In genomic region chr4:139603576-139604387, GRCh38 we compare ENCODE assay signal across 8 cellular contexts. TPM values are rescaled to one million over a fixed set of nuclear protein-coding genes. Genes with fewer than 3 reads are reported as not detected.
DNase-seq lines count a peak whose midpoint lies in the region; ATAC-seq and TF ChIP-seq lines count a peak whose summit lies in the region.

No MANE protein-coding gene starts in this region.

- H3K9me3 Mint-ChIP-seq in activated T-helper 17 cell treated with anti-CD3 and anti-CD28 coated beads, Interleukin-2, amount 50 U/mL, for 72 hours = peaks cover 13% of the 10 kb centered on the region

- no peaks in the 10 kb centered on the region for H3K36me3 Mint-ChIP-seq in activated T-helper 17 cell treated with anti-CD3 and anti-CD28 coated beads, Interleukin-2, amount 50 U/mL, for 72 hours (ENCODE audit: low read depth)

- intact Hi-C loops in heart right ventricle (cut with DNase I) = loop anchor here in 7 of 10 donors (1.0 to 5.0 kb wide), 5 partner anchors 30 to 49 kb away; no protein-coding TSS in a partner anchor

- no peak overlapping the region for H3K27ac Mint-ChIP-seq in activated T-helper 17 cell treated with anti-CD3 and anti-CD28 coated beads, Interleukin-2, amount 50 U/mL, for 72 hours

- H3K27me3 Mint-ChIP-seq in activated T-helper 17 cell treated with anti-CD3 and anti-CD28 coated beads, Interleukin-2, amount 50 U/mL, for 72 hours = peaks cover 15% of the 10 kb centered on the region

- 31 to 40% methylated on average over 2 of the region's 2 CpGs for WGBS in heart right ventricle, 2 donors

- TF ChIP-seq CTCF in heart right ventricle (IDR thresholded peaks at IDR 0.05) = peak; percentile 48 to 84 (median 72)
- peak; percentile 69 for TF ChIP-seq CTCF in retinal pigment epithelial cell (conservative IDR thresholded peaks at IDR 0.05; ENCODE audit: low read depth, low read length)

- ATAC-seq in GM21786 (IDR thresholded peaks at IDR 0.05; ENCODE audit: unreplicated experiment) (peak; percentile 58), heart right ventricle (peak in 6 of 8 donors; percentile 48 to 70 (median 60)), GM18868 (IDR thresholded peaks at IDR 0.05; ENCODE audit: unreplicated experiment) (no peak)
- ATAC-seq in activated T-helper 17 cell treated with anti-CD3 and anti-CD28 coated beads, Interleukin-2, amount 50 U/mL, for 72 hours (replicated peaks) = peak; percentile 54

- no peaks in the 10 kb centered on the region for H3K9me3 ChIP-seq in heart right ventricle

- H3K4me3 ChIP-seq in heart right ventricle (no peak overlapping the region), retinal pigment epithelial cell (ENCODE audit: low read length) (no peak overlapping the region)

- peaks cover 13% of the 10 kb centered on the region for H3K4me1 Mint-ChIP-seq in activated T-helper 17 cell treated with anti-CD3 and anti-CD28 coated beads, Interleukin-2, amount 50 U/mL, for 72 hours

- peak; percentile 49 for DNase-seq in D341Med (ENCODE audit: low spot score)
- peak; percentile 48 for DNase-seq in NCI-H2196 treated with DMSO at 0.1 percent for 48 hours (lab: John Stamatoyannopoulos, UW; ENCODE audit: unreplicated experiment)
- peak in 1 of 2 donors; percentile 56 for DNase-seq in heart right ventricle
- no peak for DNase-seq in retinal pigment epithelial cell (ENCODE audit: low read depth)
- no peak for DNase-seq in GOT3 (lab: John Stamatoyannopoulos, UW)

- peaks cover 0 to 19% (median 6%) of the 10 kb centered on the region in 9 donors for H3K4me1 ChIP-seq in heart right ventricle

- no peak overlapping the region for H3K4me3 Mint-ChIP-seq in activated T-helper 17 cell treated with anti-CD3 and anti-CD28 coated beads, Interleukin-2, amount 50 U/mL, for 72 hours

- no peaks in the 10 kb centered on the region for H3K36me3 ChIP-seq in heart right ventricle

- H3K27ac ChIP-seq in heart right ventricle = no peak overlapping the region

- no peaks in the 10 kb centered on the region for H3K27me3 ChIP-seq in heart right ventricle

RNA-seq across cellular contexts. Expression of gene SETD7, which starts 47.8 kb away (rescaled TPM):
- 10 to 100 TPM; 18.0 to 22.7 TPM for total RNA-seq in activated T-helper 17 cell treated with anti-CD3 and anti-CD28 coated beads, Interleukin-2, amount 50 U/mL, for 72 hours
- total RNA-seq in heart right ventricle = 10 to 100 TPM; 41.0 to 79.2 (median 57.8) TPM
- polyA plus RNA-seq in heart right ventricle = 10 to 100 TPM; 12.0 to 13.5 TPM

Comparison
In these comparisons a context has a peak if more than half of its experiments do, and no peak if none do; other contexts are left out.
1. DNase-seq: peak in D341Med (single experiment) and NCI-H2196 treated with DMSO at 0.1 percent for 48 hours (single experiment); none in retinal pigment epithelial cell (single experiment) and GOT3 (single experiment).